Comparison of ENCODE assay signal across 8 cellular contexts in the genomic region with DNA sequence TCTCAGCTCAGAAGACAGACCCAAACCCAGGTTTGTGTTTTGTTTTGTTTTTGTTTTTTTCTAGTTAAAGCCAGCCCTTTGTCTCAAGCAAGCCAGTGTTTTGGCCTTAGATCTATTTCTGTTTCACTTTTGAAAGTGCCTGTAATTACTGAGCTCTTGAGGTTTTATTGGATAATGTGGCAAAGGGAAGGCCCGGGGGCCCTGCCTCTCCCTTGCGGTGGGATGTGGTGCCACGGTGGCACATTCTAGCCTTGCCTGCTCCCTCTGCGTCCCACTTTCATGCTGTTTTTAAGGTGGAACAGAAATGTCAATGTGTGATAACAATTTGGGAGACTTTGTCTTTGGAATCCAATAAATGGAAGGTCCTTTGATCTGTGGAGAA. TPM values are rescaled to one million over a fixed set of nuclear protein-coding genes. Genes with fewer than 3 reads are reported as not detected.
A peak's percentile ranks its signal among the peaks of the same experiment; 100 is the strongest.
DNase-seq lines count a peak whose midpoint lies in the region; ATAC-seq and TF ChIP-seq lines count a peak whose summit lies in the region.

No MANE protein-coding gene starts in this region.

- DNase-seq in GF-D8 (lab: John Stamatoyannopoulos, UW) = peak; percentile 47
- DNase-seq in OCI-M1 (lab: John Stamatoyannopoulos, UW) = peak; percentile 83
- peak; percentile 25 for DNase-seq in choroid plexus epithelial cell (ENCODE audit: low read depth)
- no peak for DNase-seq in osteocyte (ENCODE audit: extremely low spot score, unreplicated experiment)
- DNase-seq in SKM-1 treated with dmso at 0.1 percent for 144 hours (lab: John Stamatoyannopoulos, UW; ENCODE audit: unreplicated experiment) = no peak
- DNase-seq in iPS-NIHi11 (ENCODE audit: low spot score) = no peak

- peak overlapping the region; percentile 47 for H3K27ac Mint-ChIP-seq in osteocyte (ENCODE audit: unreplicated experiment)

- peak overlapping the region; percentile 93 for H3K4me3 Mint-ChIP-seq in osteocyte (ENCODE audit: unreplicated experiment)

- no peak for TF ChIP-seq CTCF in choroid plexus epithelial cell (conservative IDR thresholded peaks at IDR 0.05; ENCODE audit: low read depth, low read length)
- no peak for TF ChIP-seq CTCF in osteocyte (IDR thresholded peaks at IDR 0.05)

- no peak for ATAC-seq in HG03571 (IDR thresholded peaks at IDR 0.05; ENCODE audit: unreplicated experiment)
- no peak for ATAC-seq in HG03159 (IDR thresholded peaks at IDR 0.05; ENCODE audit: unreplicated experiment)

- no peaks in the 10 kb centered on the region for H3K9me3 Mint-ChIP-seq in osteocyte (ENCODE audit: unreplicated experiment)

- H3K4me3 ChIP-seq in choroid plexus epithelial cell (ENCODE audit: low read depth, low read length) = no peak overlapping the region

- H3K27me3 Mint-ChIP-seq in osteocyte (ENCODE audit: unreplicated experiment) = no peaks in the 10 kb centered on the region

- H3K4me1 Mint-ChIP-seq in osteocyte (ENCODE audit: unreplicated experiment) = peaks cover 30% of the 10 kb centered on the region

- H3K36me3 Mint-ChIP-seq in osteocyte (ENCODE audit: unreplicated experiment) = no peaks in the 10 kb centered on the region

RNA-seq across cellular contexts. Expression of a gene that starts 2.5 kb away (rescaled TPM):
- total RNA-seq in osteocyte = 56.8 and 57.8 TPM in 2 replicates

Comparison
In these comparisons a context has a peak if more than half of its experiments do, and no peak if none do; other contexts are left out.
1. DNase-seq: peak in GF-D8 (single experiment), OCI-M1 (single experiment) and choroid plexus epithelial cell (single experiment); none in osteocyte (single experiment), SKM-1 treated with dmso at 0.1 percent for 144 hours (single experiment) and iPS-NIHi11 (single experiment).